Comparison of ENCODE assay signal across 8 cellular contexts in the genomic region with DNA sequence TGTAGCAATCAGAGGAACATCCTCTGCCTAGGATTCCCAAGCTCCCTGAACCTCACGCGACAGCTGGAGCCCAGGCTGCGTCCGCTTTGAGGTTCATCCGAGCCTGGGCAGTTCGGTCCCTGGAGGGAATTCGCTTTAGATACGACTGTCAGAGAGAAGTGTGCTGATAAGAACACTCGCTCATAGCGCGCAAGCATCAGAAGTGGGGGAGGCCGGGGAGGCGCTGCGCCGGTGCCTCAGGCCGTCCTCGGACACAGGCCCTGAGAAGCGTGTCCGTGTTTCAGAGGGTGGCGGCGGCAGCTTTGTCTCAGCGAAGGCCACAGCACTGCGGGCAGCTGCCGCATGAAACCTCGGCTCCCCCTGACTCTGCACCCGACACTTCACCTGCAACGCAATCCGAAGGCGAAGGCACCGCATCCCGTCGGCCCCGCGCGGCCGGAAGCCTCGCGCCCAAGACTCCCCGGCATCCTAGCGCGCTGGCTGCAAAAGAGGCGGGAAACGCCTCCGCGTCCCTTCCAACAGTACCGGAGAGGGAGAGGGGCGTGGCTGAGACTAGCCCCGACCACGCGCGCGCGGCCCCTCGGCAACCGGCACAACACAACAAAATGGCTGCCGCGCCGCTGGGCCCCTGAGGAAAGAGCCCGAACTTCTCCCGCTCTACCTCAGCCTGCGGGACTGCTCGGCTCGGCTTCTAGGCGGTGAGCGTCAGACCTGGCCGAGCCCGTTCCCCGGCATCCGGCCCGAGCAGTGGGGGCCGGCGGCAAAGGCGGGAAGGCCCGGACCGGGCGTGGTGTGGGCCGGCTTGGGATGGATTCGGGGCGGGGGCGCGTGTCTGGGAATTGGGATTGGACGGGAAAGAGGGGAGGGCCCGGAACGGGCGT. TPM values are rescaled to one million over a fixed set of nuclear protein-coding genes. Genes with fewer than 3 reads are reported as not detected.
DNase-seq lines count a peak whose midpoint lies in the region; ATAC-seq and TF ChIP-seq lines count a peak whose summit lies in the region.

A gene with protein sequence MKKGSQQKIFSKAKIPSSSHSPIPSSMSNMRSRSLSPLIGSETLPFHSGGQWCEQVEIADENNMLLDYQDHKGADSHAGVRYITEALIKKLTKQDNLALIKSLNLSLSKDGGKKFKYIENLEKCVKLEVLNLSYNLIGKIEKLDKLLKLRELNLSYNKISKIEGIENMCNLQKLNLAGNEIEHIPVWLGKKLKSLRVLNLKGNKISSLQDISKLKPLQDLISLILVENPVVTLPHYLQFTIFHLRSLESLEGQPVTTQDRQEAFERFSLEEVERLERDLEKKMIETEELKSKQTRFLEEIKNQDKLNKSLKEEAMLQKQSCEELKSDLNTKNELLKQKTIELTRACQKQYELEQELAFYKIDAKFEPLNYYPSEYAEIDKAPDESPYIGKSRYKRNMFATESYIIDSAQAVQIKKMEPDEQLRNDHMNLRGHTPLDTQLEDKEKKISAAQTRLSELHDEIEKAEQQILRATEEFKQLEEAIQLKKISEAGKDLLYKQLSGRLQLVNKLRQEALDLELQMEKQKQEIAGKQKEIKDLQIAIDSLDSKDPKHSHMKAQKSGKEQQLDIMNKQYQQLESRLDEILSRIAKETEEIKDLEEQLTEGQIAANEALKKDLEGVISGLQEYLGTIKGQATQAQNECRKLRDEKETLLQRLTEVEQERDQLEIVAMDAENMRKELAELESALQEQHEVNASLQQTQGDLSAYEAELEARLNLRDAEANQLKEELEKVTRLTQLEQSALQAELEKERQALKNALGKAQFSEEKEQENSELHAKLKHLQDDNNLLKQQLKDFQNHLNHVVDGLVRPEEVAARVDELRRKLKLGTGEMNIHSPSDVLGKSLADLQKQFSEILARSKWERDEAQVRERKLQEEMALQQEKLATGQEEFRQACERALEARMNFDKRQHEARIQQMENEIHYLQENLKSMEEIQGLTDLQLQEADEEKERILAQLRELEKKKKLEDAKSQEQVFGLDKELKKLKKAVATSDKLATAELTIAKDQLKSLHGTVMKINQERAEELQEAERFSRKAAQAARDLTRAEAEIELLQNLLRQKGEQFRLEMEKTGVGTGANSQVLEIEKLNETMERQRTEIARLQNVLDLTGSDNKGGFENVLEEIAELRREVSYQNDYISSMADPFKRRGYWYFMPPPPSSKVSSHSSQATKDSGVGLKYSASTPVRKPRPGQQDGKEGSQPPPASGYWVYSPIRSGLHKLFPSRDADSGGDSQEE (N-terminal part only) (plus strand): TSS at position 586 of the 881 bp plus-strand sequence. CDS start 13,372 bp downstream, outside the sequence.

- no peak within 1 kb of the TSS for H2BK5ac ChIP-seq in H9 (ENCODE audit: insufficient read length, low read length)

- H3K4me1 Mint-ChIP-seq in H9, result peaks cover 15 to 18% of the 10 kb centered on the region in 2 experiments
- H3K4me1 Mint-ChIP-seq in activated T-helper 2 cell treated with anti-CD3 and anti-CD28 coated beads, Interferon-gamma antibody, Interleukin-2, Interleukin-4, amounts not matched to agents 10 μg/mL and 5 μg/mL and 100 μg/mL, durations not matched to agents 14 hours and 24 hours and 36 hours (ENCODE audit: low read depth), result peaks cover 35% of the 10 kb centered on the region
- peaks cover 41 to 58% of the 10 kb centered on the region in 2 donors for H3K4me1 Mint-ChIP-seq in natural killer cell treated with Interleukin-12 subunit alpha and Interleukin-12 subunit beta and Interleukin-15 and Interleukin-18, amount 100 ng/mL, for 72 hours (ENCODE audit: low read depth in 2 of 2)

- H3K36me3 ChIP-seq in MG63, result no peaks in the 10 kb centered on the region

- peaks cover 72% of the 10 kb centered on the region for H3K27me3 Mint-ChIP-seq in H9 (ENCODE audit: low read depth)
- no peaks in the 10 kb centered on the region for H3K27me3 Mint-ChIP-seq in activated T-helper 2 cell treated with anti-CD3 and anti-CD28 coated beads, Interferon-gamma antibody, Interleukin-2, Interleukin-4, amounts not matched to agents 10 μg/mL and 5 μg/mL and 100 μg/mL, durations not matched to agents 14 hours and 24 hours and 36 hours (ENCODE audit: low read depth)
- H3K27me3 Mint-ChIP-seq in natural killer cell treated with Interleukin-12 subunit alpha and Interleukin-12 subunit beta and Interleukin-15 and Interleukin-18, amount 100 ng/mL, for 72 hours, result no peaks in the 10 kb centered on the region

- peak; percentile 95 to 97 for ATAC-seq in natural killer cell treated with Interleukin-12 subunit alpha and Interleukin-12 subunit beta and Interleukin-15 and Interleukin-18, amount 100 ng/mL, for 72 hours

- H3K9me3 Mint-ChIP-seq in H9, result no peaks in the 10 kb centered on the region; a peak in 1 of 5 replicates
- peaks cover 7% of the 10 kb centered on the region for H3K9me3 Mint-ChIP-seq in activated T-helper 2 cell treated with anti-CD3 and anti-CD28 coated beads, Interferon-gamma antibody, Interleukin-2, Interleukin-4, amounts not matched to agents 10 μg/mL and 5 μg/mL and 100 μg/mL, durations not matched to agents 14 hours and 24 hours and 36 hours
- no peaks in the 10 kb centered on the region for H3K9me3 Mint-ChIP-seq in natural killer cell treated with Interleukin-12 subunit alpha and Interleukin-12 subunit beta and Interleukin-15 and Interleukin-18, amount 100 ng/mL, for 72 hours

- no peak within 1 kb of the TSS for H3K23ac ChIP-seq in H9 (ENCODE audit: insufficient read length, low read depth, low read length)

- H3K9me3 ChIP-seq in H9 (ENCODE audit: control insufficient read depth, low read depth, low read length) (no peaks in the 10 kb centered on the region), MG63 (no peaks in the 10 kb centered on the region)

- no peaks in the 10 kb centered on the region for H3K4me1 ChIP-seq in H9 (ENCODE audit: insufficient read depth, low read length)

- H4K91ac ChIP-seq in H9 (ENCODE audit: insufficient read length, low read depth, low read length), result no peak within 1 kb of the TSS

- peak within 1 kb of the TSS; percentile 78 to 91 for H3K4me3 Mint-ChIP-seq in H9
- peak within 1 kb of the TSS; percentile 100 for H3K4me3 Mint-ChIP-seq in activated T-helper 2 cell treated with anti-CD3 and anti-CD28 coated beads, Interferon-gamma antibody, Interleukin-2, Interleukin-4, amounts not matched to agents 10 μg/mL and 5 μg/mL and 100 μg/mL, durations not matched to agents 14 hours and 24 hours and 36 hours (ENCODE audit: low read depth)
- peak within 1 kb of the TSS; percentile 100 for H3K4me3 Mint-ChIP-seq in natural killer cell treated with Interleukin-12 subunit alpha and Interleukin-12 subunit beta and Interleukin-15 and Interleukin-18, amount 100 ng/mL, for 72 hours

- H3K36me3 Mint-ChIP-seq in H9 (ENCODE audit: insufficient read depth in 1 of 3, low read depth in 3 of 3), result no peaks in the 10 kb centered on the region
- peaks cover 7% of the 10 kb centered on the region for H3K36me3 Mint-ChIP-seq in activated T-helper 2 cell treated with anti-CD3 and anti-CD28 coated beads, Interferon-gamma antibody, Interleukin-2, Interleukin-4, amounts not matched to agents 10 μg/mL and 5 μg/mL and 100 μg/mL, durations not matched to agents 14 hours and 24 hours and 36 hours (ENCODE audit: low read depth)
- no peaks in the 10 kb centered on the region for H3K36me3 Mint-ChIP-seq in natural killer cell treated with Interleukin-12 subunit alpha and Interleukin-12 subunit beta and Interleukin-15 and Interleukin-18, amount 100 ng/mL, for 72 hours

- no peak within 1 kb of the TSS for H4K5ac ChIP-seq in H9 (ENCODE audit: insufficient read length, low read depth, low read length)

- no peak within 1 kb of the TSS for H4K8ac ChIP-seq in H9 (replicated peaks; ENCODE audit: insufficient read length, low read depth, low read length)

- H3K9ac ChIP-seq in H9 (ENCODE audit: extremely low read depth, insufficient read length, low read length), result peak within 1 kb of the TSS; percentile 29

- no peak within 1 kb of the TSS for H3K27ac ChIP-seq in H9 (ENCODE audit: insufficient read length, low read depth, low read length)

- peak; percentile 86 for TF ChIP-seq POLR2A in Raji (IDR thresholded peaks at IDR 0.05; ENCODE audit: insufficient read depth, low read depth, low read length)

- no peak within 1 kb of the TSS for H2AFZ ChIP-seq in H9 (ENCODE audit: low read length)

- H2BK15ac ChIP-seq in H9 (ENCODE audit: low read depth, low read length), result no peak within 1 kb of the TSS

- intact Hi-C loops in activated T-helper 2 cell treated with anti-CD3 and anti-CD28 coated beads, Interferon-gamma antibody, Interleukin-2, Interleukin-4, amounts not matched to agents 10 μg/mL and 5 μg/mL and 100 μg/mL, durations not matched to agents 14 hours and 24 hours and 36 hours (cut with micrococcal nuclease), result loop anchor here (1.0 to 5.0 kb wide), 5 partner anchors 47 to 317 kb away; a partner anchor contains a TSS

- no peak within 1 kb of the TSS for H3K56ac ChIP-seq in H9 (ENCODE audit: insufficient read length, low read depth, low read length)

- H2AK5ac ChIP-seq in H9 (ENCODE audit: insufficient read length, low read length), result no peak within 1 kb of the TSS

- H2BK20ac ChIP-seq in H9 (ENCODE audit: low read depth, low read length, poor library complexity, severe bottlenecking), result no peak within 1 kb of the TSS

- no peak within 1 kb of the TSS for H2BK120ac ChIP-seq in H9 (ENCODE audit: low read depth, low read length, poor library complexity, severe bottlenecking)

- H3K4ac ChIP-seq in H9 (ENCODE audit: low read depth, low read length), result no peak within 1 kb of the TSS

- H3K14ac ChIP-seq in H9 (ENCODE audit: insufficient read depth, low read length), result peak within 1 kb of the TSS; percentile 66

- peak within 1 kb of the TSS; percentile 85 for H3K4me2 ChIP-seq in H9 (ENCODE audit: insufficient read depth, insufficient read length, low read length)

- no peaks in the 10 kb centered on the region for H3K79me1 ChIP-seq in H9 (ENCODE audit: insufficient read depth, low read depth, low read length, poor library complexity, severe bottlenecking)

- no peak within 1 kb of the TSS for H2BK12ac ChIP-seq in H9 (ENCODE audit: insufficient read length, low read depth, low read length)

- WGBS in H9 (ENCODE audit: extremely low coverage, insufficient read length, low lambda C conversion rate), result no CpG with 5 or more reads among the region's 85 CpGs

- H3T11ph ChIP-seq in H9 (ENCODE audit: low read length), result no peak within 1 kb of the TSS

- peaks cover 10% of the 10 kb centered on the region for H3K23me2 ChIP-seq in H9 (ENCODE audit: insufficient read length, low read depth, low read length, poor library complexity, severe bottlenecking)

- H3K4me3 ChIP-seq in MG63 (peak within 1 kb of the TSS; percentile 66), fibroblast of mammary gland (ENCODE audit: control insufficient read depth, low read depth, low read length) (peak within 1 kb of the TSS; percentile 87)

- no peak for TF ChIP-seq CTCF in H9 (conservative IDR thresholded peaks at IDR 0.05)
- no peak for TF ChIP-seq CTCF in fibroblast of mammary gland (conservative IDR thresholded peaks at IDR 0.05; ENCODE audit: control insufficient read depth, insufficient read depth, low read depth, low read length)

- H3K27me3 ChIP-seq in H9 (ENCODE audit: insufficient read depth, low read length) (peaks cover 25% of the 10 kb centered on the region; the same call in 1 of the 2 replicates), MG63 (no peaks in the 10 kb centered on the region)

- no peaks in the 10 kb centered on the region for H3K79me2 ChIP-seq in H9 (ENCODE audit: insufficient read depth, low read length)

- peak; percentile 93 for DNase-seq in ELF-1 (ENCODE audit: low read depth, low spot score)
- DNase-seq in H9, result peak; percentile 87
- DNase-seq in MG63, result peak; percentile 95
- DNase-seq in activated T-helper 2 cell treated with anti-CD3 and anti-CD28 coated beads, Interferon-gamma antibody, Interleukin-2, Interleukin-4, amounts not matched to agents 10 μg/mL and 5 μg/mL and 100 μg/mL, durations not matched to agents 14 hours and 24 hours and 36 hours (ENCODE audit: low spot score), result peak; percentile 90
- DNase-seq in fibroblast of mammary gland (ENCODE audit: low read depth), result peak; percentile 85
- DNase-seq in natural killer cell treated with Interleukin-12 subunit alpha and Interleukin-12 subunit beta and Interleukin-15 and Interleukin-18, amount 100 ng/mL, for 72 hours (ENCODE audit: low spot score), result peak; percentile 96
- DNase-seq in stimulated activated naive CD4-positive, alpha-beta T cell treated with Interleukin-2 at 50 U/mL for 16 hours (lab: John Stamatoyannopoulos, UW), result peak; percentile 90

- no peaks in the 10 kb centered on the region for H4K20me1 ChIP-seq in H9 (ENCODE audit: control insufficient read depth, insufficient read depth, insufficient read length)

- H3K18ac ChIP-seq in H9 (ENCODE audit: insufficient read length, low read depth, low read length), result peak within 1 kb of the TSS; percentile 49

- peak within 1 kb of the TSS; percentile 82 to 94 (median 94); a peak in 6 of 7 replicates for H3K27ac Mint-ChIP-seq in H9
- peak within 1 kb of the TSS; percentile 98 for H3K27ac Mint-ChIP-seq in activated T-helper 2 cell treated with anti-CD3 and anti-CD28 coated beads, Interferon-gamma antibody, Interleukin-2, Interleukin-4, amounts not matched to agents 10 μg/mL and 5 μg/mL and 100 μg/mL, durations not matched to agents 14 hours and 24 hours and 36 hours
- peak within 1 kb of the TSS; percentile 91 to 98 for H3K27ac Mint-ChIP-seq in natural killer cell treated with Interleukin-12 subunit alpha and Interleukin-12 subunit beta and Interleukin-15 and Interleukin-18, amount 100 ng/mL, for 72 hours

RNA-seq across cellular contexts. Expression of the gene that starts here (rescaled TPM):
- 11.6 and 14.2 TPM in 2 replicates for total RNA-seq in H9 (2021)
- total RNA-seq in MG63 (2014; rRNA removed; shearing (Covaris generic); ENCODE audit: low replicate concordance), result 0.72 and 2.5 TPM in 2 replicates
- 67.6 and 68.4 TPM in 2 replicates for total RNA-seq in activated T-helper 2 cell treated with anti-CD3 and anti-CD28 coated beads, Interferon-gamma antibody, Interleukin-2, Interleukin-4, amounts not matched to agents 10 μg/mL and 5 μg/mL and 100 μg/mL, durations not matched to agents 14 hours and 24 hours and 36 hours
- total RNA-seq in natural killer cell treated with Interleukin-12 subunit alpha and Interleukin-12 subunit beta and Interleukin-15 and Interleukin-18, amount 100 ng/mL, for 72 hours, result 100 to 1,000 TPM in 1 of 2 donors, 10 to 100 TPM in 1; 64.6 to 120 TPM
